18 cellular contexts compared by ENCODE assay signal in genomic region chr2:236269876-236270275, GRCh38. TPM values are rescaled to one million over a fixed set of nuclear protein-coding genes. Genes with fewer than 3 reads are reported as not detected.
"Had no signal": no experiment of that assay in that cellular context is flagged by ENCODE, and none has a peak within 500 bp of the region (broad histone marks: within the 10 kb centered on the region; RNA-seq: fewer than 3 reads in every experiment).

No MANE protein-coding gene starts in this region.

RNA-seq across cellular contexts. Expression of gene ASB18, which starts 5.7 kb away (rescaled TPM):
- total RNA-seq: activated naive CD4-positive, alpha-beta T cell treated with anti-CD3 and anti-CD28 coated beads for 36 hours; activated naive CD4-positive, alpha-beta T cell treated with anti-CD3 and anti-CD28 coated beads, Interleukin-2, amount 50 U/mL, for 72 hours; activated naive CD8-positive, alpha-beta T cell treated with anti-CD3 and anti-CD28 coated beads for 36 hours; activated naive CD8-positive, alpha-beta T cell treated with anti-CD3 and anti-CD28 coated beads, Interleukin-2, amount 10 ng/mL, durations not matched to agents 7 days and 5 days; activated T-cell treated with anti-CD3 and anti-CD28 coated beads, Interleukin-2, amount 50 U/mL, for 4 hours; activated T-cell treated with anti-CD3 and anti-CD28 coated beads, Interleukin-2, amount 50 U/mL, for 72 hours; activated T-helper 1 cell treated with anti-CD3 and anti-CD28 coated beads, Interleukin-12 subunit alpha, Interleukin-12 subunit beta, Interleukin-2, Interleukin-4 antibody, amounts not matched to agents 30 ng/mL and 10 ng/mL and 1 ng/mL, durations not matched to agents 14 hours and 24 hours and 36 hours; activated T-helper 17 cell treated with anti-CD3 and anti-CD28 coated beads, Interleukin-2, amount 50 U/mL, for 72 hours; activated T-helper 2 cell treated with anti-CD3 and anti-CD28 coated beads, Interferon-gamma antibody, Interleukin-2, Interleukin-4, amounts not matched to agents 10 μg/mL and 5 μg/mL and 100 μg/mL, durations not matched to agents 14 hours and 24 hours and 36 hours; adrenal gland; aorta; ascending aorta; astrocyte; body of pancreas; breast epithelium; bronchial epithelial cell; cardiac muscle cell; chondrocyte had no signal
